ENCODE assay signal across 16 cellular contexts in genomic region chr10:114730291-114730690, GRCh38.
DNase-seq lines count a peak whose midpoint lies in the region; ATAC-seq and TF ChIP-seq lines count a peak whose summit lies in the region.
"Had no signal": no experiment of that assay in that cellular context is flagged by ENCODE, and none has a peak within 500 bp of the region (broad histone marks: within the 10 kb centered on the region; RNA-seq: fewer than 3 reads in every experiment).

No MANE protein-coding gene starts in this region.

- H3K4me1 ChIP-seq in IMR-90 (ENCODE audit: control insufficient read depth, insufficient read depth, low read length), result no peaks in the 10 kb centered on the region

- H2BK15ac ChIP-seq in IMR-90 (ENCODE audit: low read depth, low read length), result no peak overlapping the region

- no peak for ATAC-seq in IMR-90 (ENCODE audit: low read depth)
- peak; percentile 58 for ATAC-seq in left lobe of liver
- ATAC-seq in HG02588 (IDR thresholded peaks at IDR 0.05; ENCODE audit: unreplicated experiment), result no peak
- ATAC-seq in HG03571 (IDR thresholded peaks at IDR 0.05; ENCODE audit: unreplicated experiment), result no peak
- ATAC-seq: GM12878 had no signal

- no peak for TF ChIP-seq POLR2A in IMR-90 (IDR thresholded peaks at IDR 0.05; ENCODE audit: low read depth, low read length)

- no peak overlapping the region for H2BK5ac ChIP-seq in IMR-90 (ENCODE audit: low read depth, low read length, poor library complexity, severe bottlenecking)

- H2AFZ ChIP-seq in IMR-90 (replicated peaks; ENCODE audit: low read length, poor library complexity), result no peak overlapping the region
- H2AFZ ChIP-seq: GM23248 had no signal

- no peak overlapping the region for H3K4ac ChIP-seq in IMR-90 (ENCODE audit: low read depth, low read length)

- in situ Hi-C loops in IMR-90 (cut with MboI; ENCODE audit: low sequenced_read_pairs), result no loop called here

- no peak overlapping the region for H3K4me2 ChIP-seq in IMR-90 (ENCODE audit: low read depth, low read length)

- H3K9me3 ChIP-seq in IMR-90 (ENCODE audit: control insufficient read depth, insufficient read depth, low read length), result no peaks in the 10 kb centered on the region

- H4K5ac ChIP-seq in IMR-90 (ENCODE audit: low read depth, low read length), result no peak overlapping the region

- no peak overlapping the region for H4K91ac ChIP-seq in IMR-90 (ENCODE audit: insufficient read depth, low read depth, low read length)

- no peaks in the 10 kb centered on the region for H3K36me3 ChIP-seq in IMR-90 (ENCODE audit: control insufficient read depth, insufficient read depth, low read length)

- no peak overlapping the region for H4K8ac ChIP-seq in IMR-90 (ENCODE audit: low read depth in 2 of 2, low read length in 2 of 2)

- no CpG with 5 or more reads among the region's 6 CpGs for WGBS in IMR-90 (ENCODE audit: extremely low coverage in 2 of 2, insufficient read length in 1 of 2), 2 experiments

- dilution Hi-C loops in IMR-90 (cut with HindIII; ENCODE audit: low sequenced_read_pairs, unreplicated experiment), result no loop called here

- TF ChIP-seq RAD21 in IMR-90 (IDR thresholded peaks at IDR 0.05; ENCODE audit: low read length), result no peak

- POLR2A ChIA-PET in IMR-90 (lab: Charles Lee; ENCODE audit: unreplicated experiment), result no interaction called here

- H3K18ac ChIP-seq in IMR-90 (ENCODE audit: low read depth, low read length), result no peak overlapping the region

- CTCF ChIA-PET in IMR-90 (lab: Yijun Ruan, JAX), result no interaction called here

- no peaks in the 10 kb centered on the region for H3K27me3 ChIP-seq in IMR-90 (ENCODE audit: control insufficient read depth, insufficient read depth, low read length)

- H3K56ac ChIP-seq in IMR-90 (ENCODE audit: extremely low read depth, insufficient read depth, low read length), result no peak overlapping the region

- H2AK5ac ChIP-seq in IMR-90 (ENCODE audit: low read depth, low read length), result no peak overlapping the region

- no peak overlapping the region for H2AK9ac ChIP-seq in IMR-90 (replicated peaks; ENCODE audit: low read depth, low read length, poor library complexity)

- no peak overlapping the region for H3K4me3 ChIP-seq in IMR-90 (ENCODE audit: insufficient read depth, low read depth, low read length)
- H3K4me3 ChIP-seq: GM12878, GM23248 had no signal

- no peaks in the 10 kb centered on the region for H4K20me1 ChIP-seq in IMR-90 (ENCODE audit: insufficient read depth, low read length)

- no peak for TF ChIP-seq CTCF in IMR-90 (conservative IDR thresholded peaks at IDR 0.05; ENCODE audit: low read depth, low read length)

- H3K9ac ChIP-seq in IMR-90 (ENCODE audit: low read depth, low read length), result no peak overlapping the region
- H3K9ac ChIP-seq: GM23248 had no signal

- H2BK120ac ChIP-seq in IMR-90 (ENCODE audit: low read depth, low read length), result no peak overlapping the region

- no TSS peak for BruUV-seq in IMR-90 (replicated peaks; lab: Mats Ljungman, UMichigan)

- intact Hi-C loops in IMR-90 (cut with micrococcal nuclease), result no loop called here

- no peak overlapping the region for H3K14ac ChIP-seq in IMR-90 (replicated peaks; ENCODE audit: low read depth, low read length)

- DNase-seq in IMR-90, result no peak
- no peak for DNase-seq in caudate nucleus (lab: John Stamatoyannopoulos, UW)
- DNase-seq in left lobe of liver (ENCODE audit: low spot score), result no peak
- no peak for DNase-seq in activated CD8-positive, alpha-beta memory T cell treated with anti-CD3 and anti-CD28 coated beads for 24 hours
- DNase-seq: C1 segment of cervical spinal cord; CD4-positive, alpha-beta memory T cell; DMS 273 treated with DMSO at 0.1 percent for 48 hours; DMS79; EL; GDM1; GM23248; H7; HCEC 1CT had no signal

- no peak overlapping the region for H3K27ac ChIP-seq in IMR-90 (ENCODE audit: insufficient read depth, low read length)
- H3K27ac ChIP-seq in caudate nucleus (ENCODE audit: low read depth, low read length), result peak overlapping the region; percentile 41
- H3K27ac ChIP-seq: GM23248 had no signal

- no peaks in the 10 kb centered on the region for H3K9me1 ChIP-seq in IMR-90 (ENCODE audit: insufficient read depth, low read length)

- H3K23ac ChIP-seq in IMR-90 (ENCODE audit: low read depth, low read length), result no peak overlapping the region

- H2BK20ac ChIP-seq in IMR-90 (ENCODE audit: low read depth, low read length), result no peak overlapping the region

- H3K79me1 ChIP-seq in IMR-90 (ENCODE audit: low read depth in 1 of 2, low read length in 2 of 2), result no peaks in the 10 kb centered on the region

TF ChIP-seq in IMR-90, 13 proteins besides CTCF, POLR2A, EP300 and RAD21:
- TF ChIP-seq MAFK (IDR thresholded peaks at IDR 0.05; ENCODE audit: low read depth, low read length) (0 out of 2 replicates have a peak, but pooled peaks have one; percentile 6), CEBPB (IDR thresholded peaks at IDR 0.05; ENCODE audit: low read depth, low read length) (no peak)
TF ChIP-seq in IMR-90: peak in this region for 1.
